ENCODE assay signal across 1 cellular context in the genomic region with DNA sequence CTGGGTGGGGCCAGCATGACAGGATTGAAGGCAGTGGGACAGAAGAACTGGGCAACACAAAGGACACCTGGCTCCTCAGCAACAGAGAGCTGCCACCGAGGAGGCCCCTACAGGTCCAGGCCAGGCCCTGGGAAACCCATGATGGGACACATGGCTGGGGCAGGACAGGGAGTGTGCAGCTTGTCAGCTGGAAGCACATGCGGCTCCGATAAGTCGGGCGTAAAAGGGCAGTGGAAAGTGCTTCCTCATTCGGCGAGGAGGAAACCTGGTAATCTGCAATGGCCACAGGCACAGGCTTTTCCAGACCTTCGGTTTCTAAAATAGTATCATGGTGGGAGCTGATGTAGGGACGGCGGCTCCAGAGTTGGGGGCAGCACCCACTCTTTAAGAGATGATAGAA.
TF ChIP-seq lines count a peak whose summit lies in the region.

No MANE protein-coding gene starts in this region.

TF ChIP-seq in K562, 482 proteins besides CTCF, POLR2A, EP300 and RAD21 (continued from another document and continues in another):
- TF ChIP-seq, protein P1, sequence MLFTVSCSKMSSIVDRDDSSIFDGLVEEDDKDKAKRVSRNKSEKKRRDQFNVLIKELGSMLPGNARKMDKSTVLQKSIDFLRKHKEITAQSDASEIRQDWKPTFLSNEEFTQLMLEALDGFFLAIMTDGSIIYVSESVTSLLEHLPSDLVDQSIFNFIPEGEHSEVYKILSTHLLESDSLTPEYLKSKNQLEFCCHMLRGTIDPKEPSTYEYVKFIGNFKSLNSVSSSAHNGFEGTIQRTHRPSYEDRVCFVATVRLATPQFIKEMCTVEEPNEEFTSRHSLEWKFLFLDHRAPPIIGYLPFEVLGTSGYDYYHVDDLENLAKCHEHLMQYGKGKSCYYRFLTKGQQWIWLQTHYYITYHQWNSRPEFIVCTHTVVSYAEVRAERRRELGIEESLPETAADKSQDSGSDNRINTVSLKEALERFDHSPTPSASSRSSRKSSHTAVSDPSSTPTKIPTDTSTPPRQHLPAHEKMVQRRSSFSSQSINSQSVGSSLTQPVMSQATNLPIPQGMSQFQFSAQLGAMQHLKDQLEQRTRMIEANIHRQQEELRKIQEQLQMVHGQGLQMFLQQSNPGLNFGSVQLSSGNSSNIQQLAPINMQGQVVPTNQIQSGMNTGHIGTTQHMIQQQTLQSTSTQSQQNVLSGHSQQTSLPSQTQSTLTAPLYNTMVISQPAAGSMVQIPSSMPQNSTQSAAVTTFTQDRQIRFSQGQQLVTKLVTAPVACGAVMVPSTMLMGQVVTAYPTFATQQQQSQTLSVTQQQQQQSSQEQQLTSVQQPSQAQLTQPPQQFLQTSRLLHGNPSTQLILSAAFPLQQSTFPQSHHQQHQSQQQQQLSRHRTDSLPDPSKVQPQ (CRISPR knock-in tag; IDR thresholded peaks at IDR 0.05; ENCODE audit: borderline replicate concordance), result no peak
- TF ChIP-seq ZNF444 (CRISPR knock-in tag; IDR thresholded peaks at IDR 0.05) (no peak), ZBTB1 (CRISPR knock-in tag; IDR thresholded peaks at IDR 0.05; ENCODE audit: borderline replicate concordance, low read depth) (no peak), ETV5 (CRISPR knock-in tag; IDR thresholded peaks at IDR 0.05; ENCODE audit: low read depth) (no peak), RAD51 (IDR thresholded peaks at IDR 0.05; ENCODE audit: borderline replicate concordance, low read depth) (no peak), PYGO2 (tag; IDR thresholded peaks at IDR 0.05) (no peak), ZNF140 (CRISPR knock-in tag; IDR thresholded peaks at IDR 0.05) (no peak), ZNF445 (CRISPR knock-in tag; IDR thresholded peaks at IDR 0.05; ENCODE audit: low read depth) (no peak), PHF21A (IDR thresholded peaks at IDR 0.05; ENCODE audit: borderline replicate concordance, low read depth) (no peak), PPARD (CRISPR knock-in tag; IDR thresholded peaks at IDR 0.05) (no peak), SOX6 (IDR thresholded peaks at IDR 0.05) (no peak), CBX2 (IDR thresholded peaks at IDR 0.05; ENCODE audit: insufficient read depth, low read length, poor library complexity, severe bottlenecking) (no peak), RBM34 (IDR thresholded peaks at IDR 0.05; ENCODE audit: borderline replicate concordance, insufficient read depth, low read length) (no peak), NCOR1 (IDR thresholded peaks at IDR 0.05) (no peak), SP2 (IDR thresholded peaks at IDR 0.05; ENCODE audit: extremely low read depth, low read depth, low read length, poor library complexity, severe bottlenecking) (no peak), TFAM (CRISPR knock-in tag; conservative IDR thresholded peaks at IDR 0.05) (no peak), NEUROD1 (IDR thresholded peaks at IDR 0.05; ENCODE audit: borderline replicate concordance, low read depth, low read length, partially characterized antibody) (peak; percentile 29), PHB (CRISPR knock-in tag; IDR thresholded peaks at IDR 0.05) (no peak), XRCC3 (IDR thresholded peaks at IDR 0.05) (no peak), PHTF2 (CRISPR knock-in tag; IDR thresholded peaks at IDR 0.05) (no peak), KLF16 (IDR thresholded peaks at IDR 0.05) (no peak), ZKSCAN8 (CRISPR knock-in tag; IDR thresholded peaks at IDR 0.05) (no peak), ILK (tag; IDR thresholded peaks at IDR 0.05; ENCODE audit: borderline replicate concordance, low read depth) (no peak), FOXK2 (conservative IDR thresholded peaks at IDR 0.05 in 1 of 2, IDR thresholded peaks at IDR 0.05 in 1 of 2; ENCODE audit: low read depth in 2 of 2) (no peak), COPS2 (conservative IDR thresholded peaks at IDR 0.05) (no peak), DNMT1 (IDR thresholded peaks at IDR 0.05) (no peak), ZNF408 (CRISPR knock-in tag; IDR thresholded peaks at IDR 0.05; ENCODE audit: low read depth) (no peak), SLC30A9 (CRISPR knock-in tag; IDR thresholded peaks at IDR 0.05) (no peak), ZNF354B (CRISPR knock-in tag; IDR thresholded peaks at IDR 0.05) (no peak), MAFG (tag; conservative IDR thresholded peaks at IDR 0.05) (no peak)
- TF ChIP-seq, protein P2, sequence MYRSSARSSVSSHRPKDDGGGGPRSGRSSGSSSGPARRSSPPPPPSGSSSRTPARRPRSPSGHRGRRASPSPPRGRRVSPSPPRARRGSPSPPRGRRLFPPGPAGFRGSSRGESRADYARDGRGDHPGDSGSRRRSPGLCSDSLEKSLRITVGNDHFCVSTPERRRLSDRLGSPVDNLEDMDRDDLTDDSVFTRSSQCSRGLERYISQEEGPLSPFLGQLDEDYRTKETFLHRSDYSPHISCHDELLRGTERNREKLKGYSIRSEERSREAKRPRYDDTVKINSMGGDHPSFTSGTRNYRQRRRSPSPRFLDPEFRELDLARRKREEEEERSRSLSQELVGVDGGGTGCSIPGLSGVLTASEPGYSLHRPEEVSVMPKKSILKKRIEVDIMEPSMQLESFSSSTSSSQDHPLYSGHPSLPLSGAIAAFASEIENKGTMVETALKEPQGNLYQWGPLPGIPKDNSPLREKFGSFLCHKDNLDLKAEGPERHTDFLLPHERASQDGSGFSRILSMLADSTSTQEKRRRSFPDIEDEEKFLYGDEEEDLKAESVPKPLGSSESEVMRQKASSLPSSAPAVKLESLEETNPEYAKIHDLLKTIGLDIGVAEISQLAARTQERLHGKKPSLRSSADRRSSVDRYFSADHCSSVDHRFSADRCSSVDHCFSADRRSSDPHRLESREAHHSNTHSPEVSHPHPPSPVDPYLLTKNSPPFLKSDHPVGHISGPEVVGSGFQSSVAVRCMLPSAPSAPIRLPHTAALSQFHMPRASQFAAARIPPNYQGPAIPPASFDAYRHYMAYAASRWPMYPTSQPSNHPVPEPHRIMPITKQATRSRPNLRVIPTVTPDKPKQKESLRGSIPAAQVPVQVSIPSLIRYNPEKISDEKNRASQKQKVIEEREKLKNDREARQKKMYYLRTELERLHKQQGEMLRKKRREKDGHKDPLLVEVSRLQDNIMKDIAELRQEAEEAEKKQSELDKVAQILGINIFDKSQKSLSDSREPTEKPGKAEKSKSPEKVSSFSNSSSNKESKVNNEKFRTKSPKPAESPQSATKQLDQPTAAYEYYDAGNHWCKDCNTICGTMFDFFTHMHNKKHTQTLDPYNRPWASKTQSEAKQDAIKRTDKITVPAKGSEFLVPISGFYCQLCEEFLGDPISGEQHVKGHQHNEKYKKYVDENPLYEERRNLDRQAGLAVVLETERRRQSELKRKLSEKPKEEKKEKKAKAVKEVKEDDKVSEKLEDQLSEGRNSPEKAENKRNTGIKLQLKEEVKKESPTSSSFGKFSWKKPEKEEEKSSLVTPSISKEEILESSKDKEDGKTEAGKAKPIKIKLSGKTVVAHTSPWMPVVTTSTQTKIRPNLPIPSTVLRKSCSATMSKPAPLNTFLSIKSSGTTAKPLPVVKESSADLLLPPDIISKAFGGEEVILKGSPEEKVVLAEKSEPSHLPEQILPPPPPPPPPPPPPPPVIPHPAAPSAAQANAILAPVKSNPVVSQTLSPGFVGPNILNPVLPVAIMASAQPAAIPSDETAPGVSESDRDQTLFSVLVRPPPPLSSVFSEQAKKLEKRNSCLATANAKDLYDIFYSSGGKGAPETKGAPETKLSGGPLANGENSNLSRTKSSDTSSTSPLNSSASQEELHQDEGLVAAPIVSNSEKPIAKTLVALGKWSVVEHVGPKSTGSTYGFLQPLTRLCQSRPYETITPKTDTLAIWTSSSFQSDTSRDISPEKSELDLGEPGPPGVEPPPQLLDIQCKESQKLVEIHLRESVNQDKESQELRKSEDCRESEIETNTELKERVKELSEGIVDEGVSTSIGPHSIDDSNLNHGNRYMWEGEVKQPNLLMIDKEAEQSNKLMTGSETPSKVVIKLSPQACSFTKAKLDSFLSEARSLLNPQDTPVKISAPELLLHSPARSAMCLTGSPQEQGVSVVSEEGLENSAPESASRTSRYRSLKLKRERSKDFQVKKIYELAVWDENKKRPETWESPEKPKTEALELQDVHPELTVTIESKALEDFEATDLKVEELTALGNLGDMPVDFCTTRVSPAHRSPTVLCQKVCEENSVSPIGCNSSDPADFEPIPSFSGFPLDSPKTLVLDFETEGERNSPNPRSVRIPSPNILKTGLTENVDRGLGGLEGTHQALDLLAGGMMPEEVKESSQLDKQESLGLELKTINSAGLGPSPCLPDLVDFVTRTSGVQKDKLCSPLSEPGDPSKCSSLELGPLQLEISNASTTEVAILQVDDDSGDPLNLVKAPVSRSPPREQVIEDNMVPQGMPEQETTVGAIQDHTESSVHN (IDR thresholded peaks at IDR 0.05; ENCODE audit: borderline replicate concordance in 1 of 2, low read depth in 1 of 2), result no peak
- TF ChIP-seq, protein P3, sequence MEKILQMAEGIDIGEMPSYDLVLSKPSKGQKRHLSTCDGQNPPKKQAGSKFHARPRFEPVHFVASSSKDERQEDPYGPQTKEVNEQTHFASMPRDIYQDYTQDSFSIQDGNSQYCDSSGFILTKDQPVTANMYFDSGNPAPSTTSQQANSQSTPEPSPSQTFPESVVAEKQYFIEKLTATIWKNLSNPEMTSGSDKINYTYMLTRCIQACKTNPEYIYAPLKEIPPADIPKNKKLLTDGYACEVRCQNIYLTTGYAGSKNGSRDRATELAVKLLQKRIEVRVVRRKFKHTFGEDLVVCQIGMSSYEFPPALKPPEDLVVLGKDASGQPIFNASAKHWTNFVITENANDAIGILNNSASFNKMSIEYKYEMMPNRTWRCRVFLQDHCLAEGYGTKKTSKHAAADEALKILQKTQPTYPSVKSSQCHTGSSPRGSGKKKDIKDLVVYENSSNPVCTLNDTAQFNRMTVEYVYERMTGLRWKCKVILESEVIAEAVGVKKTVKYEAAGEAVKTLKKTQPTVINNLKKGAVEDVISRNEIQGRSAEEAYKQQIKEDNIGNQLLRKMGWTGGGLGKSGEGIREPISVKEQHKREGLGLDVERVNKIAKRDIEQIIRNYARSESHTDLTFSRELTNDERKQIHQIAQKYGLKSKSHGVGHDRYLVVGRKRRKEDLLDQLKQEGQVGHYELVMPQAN (IDR thresholded peaks at IDR 0.05; ENCODE audit: borderline replicate concordance), result no peak
- TF ChIP-seq, protein P4, sequence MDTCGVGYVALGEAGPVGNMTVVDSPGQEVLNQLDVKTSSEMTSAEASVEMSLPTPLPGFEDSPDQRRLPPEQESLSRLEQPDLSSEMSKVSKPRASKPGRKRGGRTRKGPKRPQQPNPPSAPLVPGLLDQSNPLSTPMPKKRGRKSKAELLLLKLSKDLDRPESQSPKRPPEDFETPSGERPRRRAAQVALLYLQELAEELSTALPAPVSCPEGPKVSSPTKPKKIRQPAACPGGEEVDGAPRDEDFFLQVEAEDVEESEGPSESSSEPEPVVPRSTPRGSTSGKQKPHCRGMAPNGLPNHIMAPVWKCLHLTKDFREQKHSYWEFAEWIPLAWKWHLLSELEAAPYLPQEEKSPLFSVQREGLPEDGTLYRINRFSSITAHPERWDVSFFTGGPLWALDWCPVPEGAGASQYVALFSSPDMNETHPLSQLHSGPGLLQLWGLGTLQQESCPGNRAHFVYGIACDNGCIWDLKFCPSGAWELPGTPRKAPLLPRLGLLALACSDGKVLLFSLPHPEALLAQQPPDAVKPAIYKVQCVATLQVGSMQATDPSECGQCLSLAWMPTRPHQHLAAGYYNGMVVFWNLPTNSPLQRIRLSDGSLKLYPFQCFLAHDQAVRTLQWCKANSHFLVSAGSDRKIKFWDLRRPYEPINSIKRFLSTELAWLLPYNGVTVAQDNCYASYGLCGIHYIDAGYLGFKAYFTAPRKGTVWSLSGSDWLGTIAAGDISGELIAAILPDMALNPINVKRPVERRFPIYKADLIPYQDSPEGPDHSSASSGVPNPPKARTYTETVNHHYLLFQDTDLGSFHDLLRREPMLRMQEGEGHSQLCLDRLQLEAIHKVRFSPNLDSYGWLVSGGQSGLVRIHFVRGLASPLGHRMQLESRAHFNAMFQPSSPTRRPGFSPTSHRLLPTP (IDR thresholded peaks at IDR 0.05; ENCODE audit: borderline replicate concordance, extremely low read depth, insufficient read length), result no peak
- TF ChIP-seq, protein P5, sequence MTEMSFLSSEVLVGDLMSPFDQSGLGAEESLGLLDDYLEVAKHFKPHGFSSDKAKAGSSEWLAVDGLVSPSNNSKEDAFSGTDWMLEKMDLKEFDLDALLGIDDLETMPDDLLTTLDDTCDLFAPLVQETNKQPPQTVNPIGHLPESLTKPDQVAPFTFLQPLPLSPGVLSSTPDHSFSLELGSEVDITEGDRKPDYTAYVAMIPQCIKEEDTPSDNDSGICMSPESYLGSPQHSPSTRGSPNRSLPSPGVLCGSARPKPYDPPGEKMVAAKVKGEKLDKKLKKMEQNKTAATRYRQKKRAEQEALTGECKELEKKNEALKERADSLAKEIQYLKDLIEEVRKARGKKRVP (CRISPR knock-in tag; IDR thresholded peaks at IDR 0.05), result no peak
- TF ChIP-seq, protein P6, sequence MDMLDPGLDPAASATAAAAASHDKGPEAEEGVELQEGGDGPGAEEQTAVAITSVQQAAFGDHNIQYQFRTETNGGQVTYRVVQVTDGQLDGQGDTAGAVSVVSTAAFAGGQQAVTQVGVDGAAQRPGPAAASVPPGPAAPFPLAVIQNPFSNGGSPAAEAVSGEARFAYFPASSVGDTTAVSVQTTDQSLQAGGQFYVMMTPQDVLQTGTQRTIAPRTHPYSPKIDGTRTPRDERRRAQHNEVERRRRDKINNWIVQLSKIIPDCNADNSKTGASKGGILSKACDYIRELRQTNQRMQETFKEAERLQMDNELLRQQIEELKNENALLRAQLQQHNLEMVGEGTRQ (CRISPR knock-in tag; IDR thresholded peaks at IDR 0.05), result no peak
- TF ChIP-seq, protein P7, sequence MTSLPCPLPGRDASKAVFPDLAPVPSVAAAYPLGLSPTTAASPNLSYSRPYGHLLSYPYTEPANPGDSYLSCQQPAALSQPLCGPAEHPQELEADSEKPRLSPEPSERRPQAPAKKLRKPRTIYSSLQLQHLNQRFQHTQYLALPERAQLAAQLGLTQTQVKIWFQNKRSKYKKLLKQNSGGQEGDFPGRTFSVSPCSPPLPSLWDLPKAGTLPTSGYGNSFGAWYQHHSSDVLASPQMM (CRISPR knock-in tag; IDR thresholded peaks at IDR 0.05), result no peak
- TF ChIP-seq, protein P8, sequence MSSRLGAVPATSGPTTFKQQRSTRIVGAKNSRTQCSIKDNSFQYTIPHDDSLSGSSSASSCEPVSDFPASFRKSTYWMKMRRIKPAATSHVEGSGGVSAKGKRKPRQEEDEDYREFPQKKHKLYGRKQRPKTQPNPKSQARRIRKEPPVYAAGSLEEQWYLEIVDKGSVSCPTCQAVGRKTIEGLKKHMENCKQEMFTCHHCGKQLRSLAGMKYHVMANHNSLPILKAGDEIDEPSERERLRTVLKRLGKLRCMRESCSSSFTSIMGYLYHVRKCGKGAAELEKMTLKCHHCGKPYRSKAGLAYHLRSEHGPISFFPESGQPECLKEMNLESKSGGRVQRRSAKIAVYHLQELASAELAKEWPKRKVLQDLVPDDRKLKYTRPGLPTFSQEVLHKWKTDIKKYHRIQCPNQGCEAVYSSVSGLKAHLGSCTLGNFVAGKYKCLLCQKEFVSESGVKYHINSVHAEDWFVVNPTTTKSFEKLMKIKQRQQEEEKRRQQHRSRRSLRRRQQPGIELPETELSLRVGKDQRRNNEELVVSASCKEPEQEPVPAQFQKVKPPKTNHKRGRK (tag; IDR thresholded peaks at IDR 0.05), result no peak
